8 cellular contexts compared by ENCODE assay signal in genomic region chr2:46097714-46098480, GRCh38.
DNase-seq lines count a peak whose midpoint lies in the region; ATAC-seq and TF ChIP-seq lines count a peak whose summit lies in the region.

No MANE protein-coding gene starts in this region.

- no peak overlapping the region for H3K4me3 ChIP-seq in RWPE2 (ENCODE audit: severe bottlenecking)
- no peak overlapping the region for H3K4me3 ChIP-seq in fibroblast of pulmonary artery (replicated peaks; ENCODE audit: low read depth, low read length)

- ATAC-seq in RWPE2 (ENCODE audit: low read depth) = peak; percentile 82
- ATAC-seq in HG02852 (IDR thresholded peaks at IDR 0.05; ENCODE audit: unreplicated experiment) = no peak
- ATAC-seq in GM19324 (IDR thresholded peaks at IDR 0.05; ENCODE audit: low FRiP score, unreplicated experiment) = no peak

- H3K27ac ChIP-seq in RWPE2 (ENCODE audit: poor library complexity, severe bottlenecking) = peak overlapping the region; percentile 99

- no peaks in the 10 kb centered on the region for H3K9me3 ChIP-seq in RWPE2 (ENCODE audit: severe bottlenecking)

- DNase-seq in Daoy (ENCODE audit: low read depth) (peak; percentile 93), RWPE2 (ENCODE audit: low spot score) (peak; percentile 75), fibroblast of pulmonary artery (ENCODE audit: low read depth) (peak; percentile 100), pons (ENCODE audit: low spot score) (peak; percentile 76), middle frontal gyrus (ENCODE audit: extremely low spot score, low spot score) (no peak)
- no peak for DNase-seq in stimulated activated CD4-positive, alpha-beta T cell treated with anti-CD3 and anti-CD28 coated beads, Interleukin-4, amount 100 ng/mL, for 1 hour

- no peak for TF ChIP-seq CTCF in RWPE2 (IDR thresholded peaks at IDR 0.05; ENCODE audit: poor library complexity, severe bottlenecking)
- TF ChIP-seq CTCF in fibroblast of pulmonary artery (IDR thresholded peaks at IDR 0.05; ENCODE audit: low read length, missing control alignments) = no peak

- H3K27me3 ChIP-seq in RWPE2 (ENCODE audit: insufficient read depth, poor library complexity, severe bottlenecking) = no peaks in the 10 kb centered on the region

- no peaks in the 10 kb centered on the region for H3K36me3 ChIP-seq in RWPE2 (ENCODE audit: low read depth)

- peaks cover 21% of the 10 kb centered on the region for H3K4me1 ChIP-seq in RWPE2 (ENCODE audit: insufficient read depth, poor library complexity, severe bottlenecking)

Comparison
In these comparisons a context has a peak if more than half of its experiments do, and no peak if none do; other contexts are left out.
1. DNase-seq: peak in Daoy (single experiment), RWPE2 (single experiment), fibroblast of pulmonary artery (single experiment) and pons (single experiment); none in stimulated activated CD4-positive, alpha-beta T cell treated with anti-CD3 and anti-CD28 coated beads, Interleukin-4, amount 100 ng/mL, for 1 hour (single experiment) and middle frontal gyrus (single experiment).